In genomic region chr10:60534791-60535389, GRCh38 we compare ENCODE assay signal across 13 cellular contexts.
DNase-seq lines count a peak whose midpoint lies in the region; ATAC-seq and TF ChIP-seq lines count a peak whose summit lies in the region.
"Had no signal": no experiment of that assay in that cellular context is flagged by ENCODE, and none has a peak within 500 bp of the region (broad histone marks: within the 10 kb centered on the region; RNA-seq: fewer than 3 reads in every experiment).

No MANE protein-coding gene starts in this region.

- no peaks in the 10 kb centered on the region for H3K27me3 Mint-ChIP-seq in osteocyte (ENCODE audit: unreplicated experiment)
- no peaks in the 10 kb centered on the region for H3K27me3 Mint-ChIP-seq in activated T-cell treated with anti-CD3 and anti-CD28 coated beads, Interleukin-2, amount 50 U/mL, for 4 hours (ENCODE audit: low read depth)
- H3K27me3 Mint-ChIP-seq: activated naive CD8-positive, alpha-beta T cell had no signal

- H3K27me3 ChIP-seq in OCI-LY3 (ENCODE audit: low read depth, low read length) (peaks cover 13% of the 10 kb centered on the region), GM23248 (replicated peaks; ENCODE audit: insufficient read depth) (no peaks in the 10 kb centered on the region)

- H3K4me1 ChIP-seq in OCI-LY3 (ENCODE audit: low read length) (peaks cover 39% of the 10 kb centered on the region), GM23248 (ENCODE audit: insufficient read depth) (peaks cover 21% of the 10 kb centered on the region)

- peaks cover 12% of the 10 kb centered on the region for H3F3A ChIP-seq in GM23248 (ENCODE audit: insufficient read depth)

- H3K4me3 ChIP-seq in OCI-LY3 (ENCODE audit: low read length) (peak overlapping the region; percentile 50), GM23248 (no peak overlapping the region)

- ATAC-seq in GM18868 (IDR thresholded peaks at IDR 0.05; ENCODE audit: unreplicated experiment): peak; percentile 77
- peak; percentile 64 for ATAC-seq in HG02642 (IDR thresholded peaks at IDR 0.05; ENCODE audit: poor library complexity, unreplicated experiment)
- ATAC-seq in HG03139 (IDR thresholded peaks at IDR 0.05; ENCODE audit: unreplicated experiment): no peak
- no peak for ATAC-seq in activated T-cell treated with anti-CD3 and anti-CD28 coated beads, Interleukin-2, amount 50 U/mL, for 4 hours
- no peak for ATAC-seq in GM21723 (IDR thresholded peaks at IDR 0.05; ENCODE audit: unreplicated experiment)

- no peaks in the 10 kb centered on the region for H3K79me2 ChIP-seq in OCI-LY3 (ENCODE audit: low read length)
- no peaks in the 10 kb centered on the region for H3K79me2 ChIP-seq in GM23248 (ENCODE audit: insufficient read depth)

- H2AFZ ChIP-seq in OCI-LY3 (ENCODE audit: low read depth, low read length) (no peak overlapping the region), GM23248 (no peak overlapping the region)

- 90 to 93% methylated on average over 4 of the region's 4 CpGs for WGBS in GM23248 (ENCODE audit: low coverage in 1 of 2, low lambda C conversion rate in 2 of 2, missing lambda C conversion rate in 2 of 2), 2 experiments

- peak overlapping the region; percentile 15 for H3K4me3 Mint-ChIP-seq in osteocyte (ENCODE audit: unreplicated experiment)
- H3K4me3 Mint-ChIP-seq in activated T-cell treated with anti-CD3 and anti-CD28 coated beads, Interleukin-2, amount 50 U/mL, for 4 hours: no peak overlapping the region
- H3K4me3 Mint-ChIP-seq: activated naive CD8-positive, alpha-beta T cell had no signal

- TF ChIP-seq CTCF in OCI-LY3 (IDR thresholded peaks at IDR 0.05; ENCODE audit: low read depth, low read length): no peak
- TF ChIP-seq CTCF in osteocyte (IDR thresholded peaks at IDR 0.05): no peak

- H3K27ac ChIP-seq in OCI-LY3 (ENCODE audit: low read length) (no peak overlapping the region), GM23248 (no peak overlapping the region)

- H3K36me3 Mint-ChIP-seq in osteocyte (ENCODE audit: unreplicated experiment): no peaks in the 10 kb centered on the region
- H3K36me3 Mint-ChIP-seq in activated T-cell treated with anti-CD3 and anti-CD28 coated beads, Interleukin-2, amount 50 U/mL, for 4 hours (ENCODE audit: insufficient read depth): peaks cover 6% of the 10 kb centered on the region
- H3K36me3 Mint-ChIP-seq: activated naive CD8-positive, alpha-beta T cell had no signal

- H3K4me2 ChIP-seq in OCI-LY3 (ENCODE audit: low read length) (peak overlapping the region; percentile 74), GM23248 (ENCODE audit: unreplicated experiment) (no peak overlapping the region)

- H3K9me3 Mint-ChIP-seq in osteocyte (ENCODE audit: unreplicated experiment): no peaks in the 10 kb centered on the region
- H3K9me3 Mint-ChIP-seq in activated T-cell treated with anti-CD3 and anti-CD28 coated beads, Interleukin-2, amount 50 U/mL, for 4 hours: no peaks in the 10 kb centered on the region

- in situ Hi-C loops in GM23248 (cut with MboI): no loop called here

- DNase-seq in osteocyte (ENCODE audit: extremely low spot score, unreplicated experiment) (no peak), GM23248 (no peak)
- DNase-seq in activated T-cell treated with anti-CD3 and anti-CD28 coated beads, Interleukin-2, amount 50 U/mL, for 4 hours: no peak
- DNase-seq: AML-193, DMS153, NCI-H2171, trophoblast cell had no signal

- H4K20me1 ChIP-seq in OCI-LY3 (ENCODE audit: insufficient read depth, low read length) (no peaks in the 10 kb centered on the region), GM23248 (ENCODE audit: insufficient read depth) (no peaks in the 10 kb centered on the region)

- peak overlapping the region; percentile 46 for H3K27ac Mint-ChIP-seq in osteocyte (ENCODE audit: unreplicated experiment)
- H3K27ac Mint-ChIP-seq: activated naive CD8-positive, alpha-beta T cell had no signal

- peaks cover 38% of the 10 kb centered on the region for H3K4me1 Mint-ChIP-seq in osteocyte (ENCODE audit: unreplicated experiment)
- peaks cover 35% of the 10 kb centered on the region for H3K4me1 Mint-ChIP-seq in activated T-cell treated with anti-CD3 and anti-CD28 coated beads, Interleukin-2, amount 50 U/mL, for 4 hours (ENCODE audit: low read depth)

- no peaks in the 10 kb centered on the region for H3K9me2 ChIP-seq in GM23248 (ENCODE audit: insufficient read depth)

- H3K36me3 ChIP-seq in OCI-LY3 (replicated peaks; ENCODE audit: low read depth, low read length): no peaks in the 10 kb centered on the region
- H3K36me3 ChIP-seq in GM23248 (ENCODE audit: low read depth): no peaks in the 10 kb centered on the region

- no peak overlapping the region for H3K9ac ChIP-seq in OCI-LY3 (ENCODE audit: low read length)
- H3K9ac ChIP-seq in GM23248: no peak overlapping the region

- no peaks in the 10 kb centered on the region for H3K9me3 ChIP-seq in OCI-LY3 (ENCODE audit: insufficient read depth, low read length)
- no peaks in the 10 kb centered on the region for H3K9me3 ChIP-seq in GM23248 (ENCODE audit: low read depth)

Comparison
In these comparisons a context has a peak if more than half of its experiments do, and no peak if none do; other contexts are left out.
1. ATAC-seq: peak in GM18868 (single experiment) and HG02642 (single experiment); none in HG03139 (single experiment), activated T-cell treated with anti-CD3 and anti-CD28 coated beads, Interleukin-2, amount 50 U/mL, for 4 hours (0 of 2) and GM21723 (single experiment).